8 cellular contexts compared by ENCODE assay signal in genomic region chr7:77439572-77439971, GRCh38. TPM values are rescaled to one million over a fixed set of nuclear protein-coding genes. Genes with fewer than 3 reads are reported as not detected.
DNase-seq lines count a peak whose midpoint lies in the region; ATAC-seq and TF ChIP-seq lines count a peak whose summit lies in the region.

No MANE protein-coding gene starts in this region.

- H3K9me3 ChIP-seq in mesenchymal stem cell (ENCODE audit: control insufficient read depth, low read length) = no peaks in the 10 kb centered on the region

- peak overlapping the region in 1 of 2 experiments; percentile 31 for H2BK12ac ChIP-seq in mesenchymal stem cell (ENCODE audit: low read length in 2 of 2)

- H3K4me1 ChIP-seq in mesenchymal stem cell (ENCODE audit: control insufficient read depth, insufficient read depth, low read depth, low read length) = peaks cover 4% of the 10 kb centered on the region

- no peak overlapping the region for H3K27ac ChIP-seq in 22Rv1
- H3K27ac ChIP-seq in mesenchymal stem cell (ENCODE audit: low read length, poor library complexity, severe bottlenecking) = no peak overlapping the region

- no peak overlapping the region for H3K9ac ChIP-seq in mesenchymal stem cell (ENCODE audit: low read length)

- H2BK120ac ChIP-seq in mesenchymal stem cell (ENCODE audit: low read depth, low read length) = no peak overlapping the region

- no peak overlapping the region for H3K4me3 ChIP-seq in mesenchymal stem cell (ENCODE audit: insufficient read depth in 1 of 2, low read depth in 1 of 2, low read length in 2 of 2)

- H2AFZ ChIP-seq in mesenchymal stem cell (ENCODE audit: low read depth, low read length) = no peak overlapping the region

- TF ChIP-seq CTCF in 22Rv1 (IDR thresholded peaks at IDR 0.05) = peak; percentile 42

- H3K36me3 ChIP-seq in mesenchymal stem cell (ENCODE audit: control insufficient read depth in 1 of 2, insufficient read depth in 2 of 2, low read depth in 1 of 2, low read length in 2 of 2) = no peaks in the 10 kb centered on the region

- H4K8ac ChIP-seq in mesenchymal stem cell (ENCODE audit: low read length) = no peak overlapping the region

- H2BK15ac ChIP-seq in mesenchymal stem cell (ENCODE audit: low read depth, poor library complexity, severe bottlenecking) = no peak overlapping the region

- no peaks in the 10 kb centered on the region for H3K27me3 ChIP-seq in mesenchymal stem cell (ENCODE audit: control insufficient read depth in 1 of 2, insufficient read depth in 1 of 2, low read length in 2 of 2)

- H3K14ac ChIP-seq in mesenchymal stem cell (ENCODE audit: low read length in 2 of 2) = no peak overlapping the region

- H3K4me2 ChIP-seq in mesenchymal stem cell (ENCODE audit: low read length, poor library complexity, severe bottlenecking) = no peak overlapping the region

- WGBS in mesenchymal stem cell = 63% methylated on average over 5 of the region's 5 CpGs

- no peak overlapping the region for H2AK5ac ChIP-seq in mesenchymal stem cell (ENCODE audit: low read length, severe bottlenecking)

- no peak overlapping the region for H3K23ac ChIP-seq in mesenchymal stem cell (ENCODE audit: low read length in 2 of 2)

- peak; percentile 28 for DNase-seq in amniotic epithelial cell (ENCODE audit: low read depth)
- peak; percentile 63 for DNase-seq in inferior parietal cortex (ENCODE audit: extremely low spot score)
- no peak for DNase-seq in mesenchymal stem cell
- DNase-seq in activated gamma-delta T cell (lab: John Stamatoyannopoulos, UW) = no peak

- H3K4ac ChIP-seq in mesenchymal stem cell (ENCODE audit: low read depth in 1 of 2, low read length in 2 of 2) = no peak overlapping the region

- H3K79me1 ChIP-seq in mesenchymal stem cell (replicated peaks; ENCODE audit: low read length, poor library complexity, severe bottlenecking) = no peaks in the 10 kb centered on the region

- no peak overlapping the region for H2BK5ac ChIP-seq in mesenchymal stem cell (ENCODE audit: low read depth, low read length, poor library complexity, severe bottlenecking)

- H3K18ac ChIP-seq in mesenchymal stem cell (ENCODE audit: low read depth in 1 of 2, low read length in 2 of 2) = peak overlapping the region in 1 of 2 experiments; percentile 21

- no peak overlapping the region for H4K91ac ChIP-seq in mesenchymal stem cell (ENCODE audit: low read length)

- TF ChIP-seq RAD21 in Ishikawa (IDR thresholded peaks at IDR 0.05; ENCODE audit: low read depth) = peak; percentile 42

- ATAC-seq in GM21619 (IDR thresholded peaks at IDR 0.05; ENCODE audit: unreplicated experiment) (no peak), HG02571 (IDR thresholded peaks at IDR 0.05; ENCODE audit: unreplicated experiment) (no peak)

- TF ChIP-seq EP300 in Ishikawa (IDR thresholded peaks at IDR 0.05; ENCODE audit: borderline replicate concordance) = no peak

TF ChIP-seq in Ishikawa, 13 proteins besides CTCF, POLR2A, EP300 and RAD21:
- TF ChIP-seq TAF1 (IDR thresholded peaks at IDR 0.05; ENCODE audit: low read depth) (no peak), MAX (IDR thresholded peaks at IDR 0.05) (no peak), ZBTB7A (IDR thresholded peaks at IDR 0.05; ENCODE audit: low read depth) (no peak), TCF12 (IDR thresholded peaks at IDR 0.05; ENCODE audit: low read depth) (no peak), EGR1 (IDR thresholded peaks at IDR 0.05) (no peak)

RNA-seq across cellular contexts. Expression of gene GSAP, which starts 23.4 kb away (rescaled TPM):
- polyA plus RNA-seq in mesenchymal stem cell (2013, experiment 1 of 2) = 1.2 TPM
- polyA plus RNA-seq in mesenchymal stem cell (2013, experiment 2 of 2) = 1.1 TPM

Comparison
In these comparisons a context has a peak if more than half of its experiments do, and no peak if none do; other contexts are left out.
1. DNase-seq: peak in amniotic epithelial cell (single experiment) and inferior parietal cortex (single experiment); none in mesenchymal stem cell (single experiment) and activated gamma-delta T cell (single experiment).